In genomic region chr4:77861500-77861899, GRCh38 we compare ENCODE assay signal across 8 cellular contexts. TPM values are rescaled to one million over a fixed set of nuclear protein-coding genes. Genes with fewer than 3 reads are reported as not detected.
A peak's percentile ranks its signal among the peaks of the same experiment; 100 is the strongest.
DNase-seq lines count a peak whose midpoint lies in the region; ATAC-seq and TF ChIP-seq lines count a peak whose summit lies in the region.

No MANE protein-coding gene starts in this region.

- peaks cover 69% of the 10 kb centered on the region for H3K4me1 Mint-ChIP-seq in CD8-positive, alpha-beta T cell (ENCODE audit: low read depth)
- peaks cover 18% of the 10 kb centered on the region for H3K4me1 Mint-ChIP-seq in neural progenitor cell

- H3K27ac ChIP-seq in CD8-positive, alpha-beta T cell (ENCODE audit: low read depth, low read length) = peak overlapping the region; percentile 98
- H3K27ac ChIP-seq in KOPT-K1 (ENCODE audit: low read depth, low read length, poor library complexity, severe bottlenecking) (peak overlapping the region; percentile 89), cingulate gyrus (ENCODE audit: low read depth, low read length) (peak overlapping the region; percentile 96), neural progenitor cell (no peak overlapping the region)

- peaks cover 12% of the 10 kb centered on the region for H3F3A ChIP-seq in neural progenitor cell (ENCODE audit: low read depth)

- ATAC-seq in CD8-positive, alpha-beta T cell = peak; percentile 19

- DNase-seq in CD8-positive, alpha-beta T cell = no peak
- DNase-seq in neural progenitor cell (ENCODE audit: low spot score) (no peak), retina (no peak), cerebellar nuclear complex (lab: John Stamatoyannopoulos, UW) (no peak), NK-92 (lab: John Stamatoyannopoulos, UW; ENCODE audit: unreplicated experiment) (no peak), NCI-H1694 treated with DMSO at 0.1 percent for 48 hours (lab: John Stamatoyannopoulos, UW) (no peak)

- no peaks in the 10 kb centered on the region for H3K36me3 ChIP-seq in CD8-positive, alpha-beta T cell (ENCODE audit: insufficient read depth, low read length)
- H3K36me3 ChIP-seq in KOPT-K1 (ENCODE audit: insufficient read depth, low read length) (peaks cover 12% of the 10 kb centered on the region), neural progenitor cell (no peaks in the 10 kb centered on the region)

- POLR2A ChIA-PET in CD8-positive, alpha-beta T cell (lab: Charles Lee) = interaction anchor here (0.9 to 15.1 kb wide), 13 partner anchors 10 to 140 kb away, joined by 3 to 625 read pairs (median 5); partner anchors contain the start of gene CNOT6L

- no peak overlapping the region for H3K9ac ChIP-seq in neural progenitor cell

- H3K4me2 ChIP-seq in neural progenitor cell = peak overlapping the region; percentile 92

- peaks cover 37% of the 10 kb centered on the region for H3K79me2 ChIP-seq in neural progenitor cell (ENCODE audit: low read depth)

- H3K4me3 Mint-ChIP-seq in CD8-positive, alpha-beta T cell = peak overlapping the region; percentile 94
- peak overlapping the region; percentile 98 for H3K4me3 Mint-ChIP-seq in neural progenitor cell

- peak overlapping the region; percentile 76 for H3K4me3 ChIP-seq in CD8-positive, alpha-beta T cell (ENCODE audit: low read depth, low read length)
- H3K4me3 ChIP-seq in neural progenitor cell = peak overlapping the region; percentile 82

- H3K9me3 ChIP-seq in CD8-positive, alpha-beta T cell (ENCODE audit: low read length) = no peaks in the 10 kb centered on the region
- no peaks in the 10 kb centered on the region for H3K9me3 ChIP-seq in KOPT-K1 (ENCODE audit: insufficient read depth, low read length, poor library complexity, severe bottlenecking)
- H3K9me3 ChIP-seq in neural progenitor cell (ENCODE audit: low read depth) = no peaks in the 10 kb centered on the region

- intact Hi-C loops in CD8-positive, alpha-beta T cell (cut with DNase I, micrococcal nuclease) = loop anchor here (5.0 to 10.0 kb wide), 7 partner anchors 114 to 1867 kb away; partner anchors contain the start of genes BMP2K (in 1 of the 2), CCNG2 (in 1 of the 2), NUP54 (in 1 of the 2) and SDAD1 (in 1 of the 2)

- H2AFZ ChIP-seq in neural progenitor cell (replicated peaks) = peak overlapping the region; percentile 98

- H3K27ac Mint-ChIP-seq in CD8-positive, alpha-beta T cell = peak overlapping the region; percentile 99
- peak overlapping the region; percentile 99 for H3K27ac Mint-ChIP-seq in neural progenitor cell

- H3K36me3 Mint-ChIP-seq in CD8-positive, alpha-beta T cell = peaks cover 26% of the 10 kb centered on the region
- H3K36me3 Mint-ChIP-seq in neural progenitor cell = peaks cover 5% of the 10 kb centered on the region

- H3K4me1 ChIP-seq in CD8-positive, alpha-beta T cell (ENCODE audit: insufficient read depth, low read length) = peaks cover 37% of the 10 kb centered on the region
- H3K4me1 ChIP-seq in neural progenitor cell = peaks cover 6% of the 10 kb centered on the region

- no peaks in the 10 kb centered on the region for H3K9me3 Mint-ChIP-seq in CD8-positive, alpha-beta T cell
- H3K9me3 Mint-ChIP-seq in neural progenitor cell = no peaks in the 10 kb centered on the region

- CTCF ChIA-PET in CD8-positive, alpha-beta T cell (lab: Charles Lee) = interaction anchor here (0.7 to 3.1 kb wide), 13 partner anchors 8 to 133 kb away, joined by 3 to 44 read pairs (median 3); partner anchors contain the start of gene CNOT6L

- H3K27me3 Mint-ChIP-seq in CD8-positive, alpha-beta T cell (ENCODE audit: low read depth) = no peaks in the 10 kb centered on the region
- H3K27me3 Mint-ChIP-seq in neural progenitor cell (ENCODE audit: insufficient read depth, low read depth) = no peaks in the 10 kb centered on the region

- no peak for TF ChIP-seq CTCF in CD8-positive, alpha-beta T cell (IDR thresholded peaks at IDR 0.05)
- TF ChIP-seq CTCF in neural progenitor cell (IDR thresholded peaks at IDR 0.05) = no peak

- no peaks in the 10 kb centered on the region for H3K27me3 ChIP-seq in CD8-positive, alpha-beta T cell (ENCODE audit: insufficient read depth, low read length)
- H3K27me3 ChIP-seq in neural progenitor cell = no peaks in the 10 kb centered on the region

- H4K20me1 ChIP-seq in neural progenitor cell (ENCODE audit: low read depth) = no peaks in the 10 kb centered on the region

RNA-seq across cellular contexts. Expression of gene MRPL1, which starts 1.1 kb away (rescaled TPM):
- 10 to 100 TPM; 14.8 to 20.5 TPM for total RNA-seq in CD8-positive, alpha-beta T cell
- 28.8 and 48.5 TPM in 2 replicates for total RNA-seq in neural progenitor cell (ENCODE audit: low replicate concordance)

RNA-seq across cellular contexts. Expression of gene CNOT6L, which starts 42.3 kb away (rescaled TPM):
- 100 to 1,000 TPM; 324 to 341 TPM for total RNA-seq in CD8-positive, alpha-beta T cell
- 6.0 and 7.5 TPM in 2 replicates for total RNA-seq in neural progenitor cell (ENCODE audit: low replicate concordance)

Comparison
In these comparisons a context has a peak if more than half of its experiments do, and no peak if none do; other contexts are left out.
1. RNA of gene CNOT6L, which starts 42.3 kb away (total RNA-seq): 324 to 341 TPM in CD8-positive, alpha-beta T cell; 6.0 to 7.5 TPM in neural progenitor cell; every median in the first group is over 10 times any median in the second.